13 cellular contexts compared by ENCODE assay signal in genomic region chr19:39160523-39160861, GRCh38. TPM values are rescaled to one million over a fixed set of nuclear protein-coding genes. Genes with fewer than 3 reads are reported as not detected.
DNase-seq lines count a peak whose midpoint lies in the region; ATAC-seq, FAIRE-seq and TF ChIP-seq lines count a peak whose summit lies in the region.
"Had no signal": no experiment of that assay in that cellular context is flagged by ENCODE, and none has a peak within 500 bp of the region (broad histone marks: within the 10 kb centered on the region; RNA-seq: fewer than 3 reads in every experiment).

No MANE protein-coding gene starts in this region.

- no peak overlapping the region for H3K4ac ChIP-seq in IMR-90 (ENCODE audit: low read depth, low read length)

- TF ChIP-seq CTCF in IMR-90 (conservative IDR thresholded peaks at IDR 0.05; ENCODE audit: low read depth, low read length) = no peak
- no peak for TF ChIP-seq CTCF in bronchial epithelial cell (IDR thresholded peaks at IDR 0.05; ENCODE audit: insufficient read depth, low read length, severe bottlenecking)
- TF ChIP-seq CTCF in keratinocyte (optimal IDR thresholded peaks at IDR 0.05 in 1 of 3, IDR thresholded peaks at IDR 0.05 in 1 of 3, conservative IDR thresholded peaks at IDR 0.05 in 1 of 3; ENCODE audit: extremely low read depth in 1 of 3, insufficient read depth in 2 of 3, low read length in 3 of 3) = peak in 1 of 3 experiments; percentile 15
- no peak for TF ChIP-seq CTCF in suprapubic skin (IDR thresholded peaks at IDR 0.05)

- H3K27ac ChIP-seq in IMR-90 (ENCODE audit: insufficient read depth, low read length) (peak overlapping the region; percentile 16; the same call in 1 of the 2 replicates), keratinocyte (ENCODE audit: control insufficient read depth, insufficient read depth, low read length) (peak overlapping the region; percentile 42), suprapubic skin (peak overlapping the region; percentile 85)

- H3K4me3 ChIP-seq in IMR-90 (ENCODE audit: insufficient read depth, low read depth, low read length) (no peak overlapping the region), bronchial epithelial cell (ENCODE audit: low read depth, low read length) (no peak overlapping the region), keratinocyte (ENCODE audit: control insufficient read depth in 2 of 3, extremely low read depth in 1 of 3, insufficient read depth in 2 of 3, low read depth in 1 of 3, low read length in 3 of 3) (no peak overlapping the region), suprapubic skin (no peak overlapping the region)

- no CpG with 5 or more reads among the region's 8 CpGs for WGBS in IMR-90 (ENCODE audit: extremely low coverage in 2 of 2, insufficient read length in 1 of 2), 2 experiments
- 3% methylated on average over 7 of the region's 8 CpGs for WGBS in suprapubic skin

- H2AK9ac ChIP-seq in IMR-90 (replicated peaks; ENCODE audit: low read depth, low read length, poor library complexity) = no peak overlapping the region

- 0 out of 2 replicates have a peak overlapping the region, but pooled peaks have one; percentile 4 for H3K14ac ChIP-seq in IMR-90 (replicated peaks; ENCODE audit: low read depth, low read length)

- H3K9me1 ChIP-seq in IMR-90 (ENCODE audit: insufficient read depth, low read length) (peaks cover 37% of the 10 kb centered on the region), keratinocyte (ENCODE audit: control insufficient read depth, extremely low read depth, insufficient read depth, low read length) (no peaks in the 10 kb centered on the region)

- H3K4me2 ChIP-seq in IMR-90 (ENCODE audit: low read depth, low read length) = no peak overlapping the region
- H3K4me2 ChIP-seq in keratinocyte (ENCODE audit: control insufficient read depth, extremely low read depth, insufficient read depth, low read depth, low read length) = peak overlapping the region; percentile 49

- H3K23ac ChIP-seq in IMR-90 (ENCODE audit: low read depth, low read length) = 0 out of 2 replicates have a peak overlapping the region, but pooled peaks have one; percentile 19

- FAIRE-seq in bronchial epithelial cell (lab: Jason Lieb, UNC) = peak; percentile 92
- FAIRE-seq in keratinocyte (lab: Jason Lieb, UNC) = peak; percentile 85

- dilution Hi-C loops in IMR-90 (cut with HindIII; ENCODE audit: low sequenced_read_pairs, unreplicated experiment) (no loop called here), keratinocyte (cut with MboI; ENCODE audit: extremely low pct_ligation_motif_present, low sequenced_read_pairs) (no loop called here)

- peak overlapping the region in 1 of 2 experiments; percentile 30; a peak in 1 of 4 replicates for H4K8ac ChIP-seq in IMR-90 (ENCODE audit: low read depth in 2 of 2, low read length in 2 of 2)

- H2BK120ac ChIP-seq in IMR-90 (ENCODE audit: low read depth, low read length) = no peak overlapping the region

- no peak overlapping the region for H3K18ac ChIP-seq in IMR-90 (ENCODE audit: low read depth, low read length)

- H4K5ac ChIP-seq in IMR-90 (ENCODE audit: low read depth, low read length) = no peak overlapping the region

- in situ Hi-C loops in IMR-90 (cut with MboI; ENCODE audit: low sequenced_read_pairs) = no loop called here

- H2BK20ac ChIP-seq in IMR-90 (ENCODE audit: low read depth, low read length) = no peak overlapping the region

- no peak for TF ChIP-seq POLR2A in IMR-90 (IDR thresholded peaks at IDR 0.05; ENCODE audit: low read depth, low read length)
- no peak for TF ChIP-seq POLR2A in suprapubic skin (IDR thresholded peaks at IDR 0.05)

- H3K79me2 ChIP-seq in keratinocyte (ENCODE audit: control insufficient read depth, insufficient read depth, low read length) = peaks cover 62% of the 10 kb centered on the region

- H2AK5ac ChIP-seq in IMR-90 (ENCODE audit: low read depth, low read length) = no peak overlapping the region

- no TSS peak for BruUV-seq in IMR-90 (replicated peaks; lab: Mats Ljungman, UMichigan)

- peak; percentile 72 for DNase-seq in IMR-90
- DNase-seq in bronchial epithelial cell (ENCODE audit: low read depth) = peak; percentile 29
- no peak for DNase-seq in keratinocyte (ENCODE audit: low read depth, low spot score)
- DNase-seq in suprapubic skin (ENCODE audit: low spot score in 2 of 2) = no peak
- DNase-seq in stimulated activated naive CD4-positive, alpha-beta T cell treated with Interleukin-2 at 50 U/mL for 16 hours (lab: John Stamatoyannopoulos, UW) = no peak
- DNase-seq in NCI-H2196 (lab: John Stamatoyannopoulos, UW; ENCODE audit: unreplicated experiment) = no peak
- DNase-seq: hypothalamus; KBM-7; stimulated activated CD8-positive, alpha-beta memory T cell treated with anti-CD3 and anti-CD28 coated beads, Interleukin-4, amount 100 ng/mL, for 48 hours had no signal

- H3K4me1 ChIP-seq in IMR-90 (ENCODE audit: control insufficient read depth, insufficient read depth, low read length) = peaks cover 26% of the 10 kb centered on the region
- peaks cover 30% of the 10 kb centered on the region for H3K4me1 ChIP-seq in keratinocyte (ENCODE audit: control insufficient read depth, extremely low read depth, insufficient read depth, low read length)
- H3K4me1 ChIP-seq in suprapubic skin = peaks cover 64% of the 10 kb centered on the region

- H3K36me3 ChIP-seq in IMR-90 (ENCODE audit: control insufficient read depth, insufficient read depth, low read length) (no peaks in the 10 kb centered on the region), bronchial epithelial cell (ENCODE audit: control insufficient read depth, insufficient read depth, low read length) (no peaks in the 10 kb centered on the region), keratinocyte (ENCODE audit: control insufficient read depth in 2 of 2, extremely low read depth in 1 of 2, insufficient read depth in 2 of 2, low read length in 2 of 2) (no peaks in the 10 kb centered on the region), suprapubic skin (no peaks in the 10 kb centered on the region)

- CTCF ChIA-PET in IMR-90 (lab: Yijun Ruan, JAX) = interaction anchor here (0.6 kb wide), 1 partner anchor 10 kb away, joined by 4 read pairs; no protein-coding TSS in a partner anchor

- intact Hi-C loops in IMR-90 (cut with micrococcal nuclease) = no loop called here

- peaks cover 36 to 89% of the 10 kb centered on the region in 2 experiments for H3K79me1 ChIP-seq in IMR-90 (ENCODE audit: low read depth in 1 of 2, low read length in 2 of 2)

- no peaks in the 10 kb centered on the region for H3K9me3 ChIP-seq in IMR-90 (ENCODE audit: control insufficient read depth, insufficient read depth, low read length)
- no peaks in the 10 kb centered on the region for H3K9me3 ChIP-seq in keratinocyte (ENCODE audit: control insufficient read depth, low read depth, low read length)
- H3K9me3 ChIP-seq in suprapubic skin = no peaks in the 10 kb centered on the region

- H2BK5ac ChIP-seq in IMR-90 (ENCODE audit: low read depth, low read length, poor library complexity, severe bottlenecking) = no peak overlapping the region

- H2AFZ ChIP-seq in IMR-90 (replicated peaks; ENCODE audit: low read length, poor library complexity) = peak overlapping the region; percentile 3
- H2AFZ ChIP-seq in keratinocyte (ENCODE audit: control insufficient read depth, low read length) = no peak overlapping the region

- H3K9ac ChIP-seq in IMR-90 (ENCODE audit: low read depth, low read length) (no peak overlapping the region), keratinocyte (ENCODE audit: control insufficient read depth, extremely low read depth, insufficient read depth, low read length) (no peak overlapping the region)

- POLR2A ChIA-PET in IMR-90 (lab: Charles Lee; ENCODE audit: unreplicated experiment) = no interaction called here

- peak; percentile 62 for ATAC-seq in IMR-90 (ENCODE audit: low read depth)
- ATAC-seq in HG03025 (IDR thresholded peaks at IDR 0.05; ENCODE audit: low FRiP score, unreplicated experiment) = no peak
- no peak for ATAC-seq in HG03354 (IDR thresholded peaks at IDR 0.05; ENCODE audit: poor library complexity, severe bottlenecking, unreplicated experiment)

- H3K56ac ChIP-seq in IMR-90 (ENCODE audit: extremely low read depth, insufficient read depth, low read length) = no peak overlapping the region

- TF ChIP-seq EP300 in suprapubic skin (IDR thresholded peaks at IDR 0.05) = no peak

- H2BK15ac ChIP-seq in IMR-90 (ENCODE audit: low read depth, low read length) = no peak overlapping the region

- no peak overlapping the region for H4K91ac ChIP-seq in IMR-90 (ENCODE audit: insufficient read depth, low read depth, low read length)

- no peak for TF ChIP-seq RAD21 in IMR-90 (IDR thresholded peaks at IDR 0.05; ENCODE audit: low read length)

- H3K27me3 ChIP-seq in IMR-90 (ENCODE audit: control insufficient read depth, insufficient read depth, low read length) (no peaks in the 10 kb centered on the region), bronchial epithelial cell (ENCODE audit: control insufficient read depth, insufficient read depth, low read length) (no peaks in the 10 kb centered on the region), keratinocyte (ENCODE audit: control insufficient read depth, extremely low read depth, insufficient read depth, low read length) (no peaks in the 10 kb centered on the region), suprapubic skin (no peaks in the 10 kb centered on the region)

- H4K20me1 ChIP-seq in IMR-90 (ENCODE audit: insufficient read depth, low read length) = peaks cover 59% of the 10 kb centered on the region
- H4K20me1 ChIP-seq in keratinocyte (ENCODE audit: control insufficient read depth, extremely low read depth, insufficient read depth, low read length) = peaks cover 6% of the 10 kb centered on the region

RNA-seq across cellular contexts. Expression of gene PAK4, which starts 34.9 kb away (rescaled TPM):
- total RNA-seq in IMR-90 (2012; rRNA removed) = 2.0 and 2.8 TPM in 2 replicates
- 27.2 and 35.5 TPM in 2 replicates for polyA plus RNA-seq in IMR-90 (2012; rRNA removed)
- polyA plus RNA-seq in IMR-90 (2012; cell fraction: cytosol; rRNA removed) = 52.9 and 64.1 TPM in 2 replicates
- polyA plus RNA-seq in IMR-90 (2012; cell fraction: nucleus; rRNA removed; ENCODE audit: low replicate concordance) = 26.9 and 44.9 TPM in 2 replicates
- total RNA-seq in bronchial epithelial cell = 4.5 and 6.8 TPM in 2 replicates
- 9.8 to 17.4 TPM (median 11.2 TPM) in 3 replicates for polyA plus RNA-seq in keratinocyte
- polyA plus RNA-seq in keratinocyte (2011; ENCODE audit: low read depth) = 6.2 TPM
- 11.7 and 28.7 TPM in 2 replicates for polyA plus RNA-seq in keratinocyte (2011; cell fraction: cytosol; rRNA removed)
- 13.9 and 23.4 TPM in 2 replicates for polyA plus RNA-seq in keratinocyte (2011; cell fraction: nucleus; rRNA removed)
- 16.8 and 24.1 TPM in 2 replicates for polyA plus RNA-seq in keratinocyte (2012; ENCODE audit: low replicate concordance)
- polyA minus RNA-seq in keratinocyte = 14.1 to 49.3 TPM (median 15.5 TPM) in 3 replicates
- 48.3 TPM for polyA minus RNA-seq in keratinocyte (2011; cell fraction: cytosol; rRNA and poly(A)+ RNA removed)
- 15.3 and 16.8 TPM in 2 replicates for polyA minus RNA-seq in keratinocyte (2011; cell fraction: nucleus; rRNA and poly(A)+ RNA removed)
- total RNA-seq in suprapubic skin = 10 to 100 TPM; 20.7 to 25.3 (median 23.6) TPM

RNA-seq across cellular contexts. Expression of gene NCCRP1, which starts 36.3 kb away (rescaled TPM):
- not detected in 2 replicates for total RNA-seq in IMR-90 (2012; rRNA removed)
- not detected in 2 replicates for polyA plus RNA-seq in IMR-90 (2012; rRNA removed)
- polyA plus RNA-seq in IMR-90 (2012; cell fraction: cytosol; rRNA removed) = not detected in 2 replicates
- polyA plus RNA-seq in IMR-90 (2012; cell fraction: nucleus; rRNA removed; ENCODE audit: low replicate concordance) = 0.02 and 0.03 TPM in 2 replicates
- total RNA-seq in bronchial epithelial cell = 9.5 and 22.4 TPM in 2 replicates
- polyA plus RNA-seq in keratinocyte = 2.3 to 6.0 TPM (median 2.8 TPM) in 3 replicates
- polyA plus RNA-seq in keratinocyte (2011; ENCODE audit: low read depth) = 45.2 TPM
- 3.4 and 7.5 TPM in 2 replicates for polyA plus RNA-seq in keratinocyte (2011; cell fraction: cytosol; rRNA removed)
- polyA plus RNA-seq in keratinocyte (2011; cell fraction: nucleus; rRNA removed) = 5.6 and 8.5 TPM in 2 replicates
- 3.4 and 134 TPM in 2 replicates for polyA plus RNA-seq in keratinocyte (2012; ENCODE audit: low replicate concordance)
- polyA minus RNA-seq in keratinocyte = 3.1 to 9.1 TPM (median 3.8 TPM) in 3 replicates
- 4.6 TPM for polyA minus RNA-seq in keratinocyte (2011; cell fraction: cytosol; rRNA and poly(A)+ RNA removed)
- polyA minus RNA-seq in keratinocyte (2011; cell fraction: nucleus; rRNA and poly(A)+ RNA removed) = 3.6 and 5.6 TPM in 2 replicates
- 100 to 1,000 TPM in 3 of 4 donors, 10 to 100 TPM in 1; 32.7 to 420 (median 277) TPM for total RNA-seq in suprapubic skin

RNA-seq across cellular contexts. Expression of gene SYCN, which starts 43.6 kb away (rescaled TPM):
- not detected in 2 replicates for total RNA-seq in IMR-90 (2012; rRNA removed)
- not detected in 2 replicates for polyA plus RNA-seq in IMR-90 (2012; rRNA removed)
- not detected in 2 replicates for polyA plus RNA-seq in IMR-90 (2012; cell fraction: cytosol; rRNA removed)
- polyA plus RNA-seq in IMR-90 (2012; cell fraction: nucleus; rRNA removed; ENCODE audit: low replicate concordance) = not detected in 2 replicates
- total RNA-seq in bronchial epithelial cell = not detected in 2 replicates
- polyA plus RNA-seq in keratinocyte = not detected in 3 replicates
- polyA plus RNA-seq in keratinocyte (2011; ENCODE audit: low read depth) = not detected
- not detected in 2 replicates for polyA plus RNA-seq in keratinocyte (2011; cell fraction: cytosol; rRNA removed)
- polyA plus RNA-seq in keratinocyte (2011; cell fraction: nucleus; rRNA removed) = not detected in 2 replicates
- polyA plus RNA-seq in keratinocyte (2012; ENCODE audit: low replicate concordance) = 0.61 TPM in 1 of 2 replicates, not detected in the other
- not detected in 3 replicates for polyA minus RNA-seq in keratinocyte
- polyA minus RNA-seq in keratinocyte (2011; cell fraction: cytosol; rRNA and poly(A)+ RNA removed) = not detected
- polyA minus RNA-seq in keratinocyte (2011; cell fraction: nucleus; rRNA and poly(A)+ RNA removed) = not detected in 2 replicates
- total RNA-seq in suprapubic skin = not detected
- total RNA-seq: G401, renal cortical epithelial cell had no signal

Comparison
In these comparisons a context has a peak if more than half of its experiments do, and no peak if none do; other contexts are left out.
1. DNase-seq: peak in IMR-90 (single experiment) and bronchial epithelial cell (single experiment); none in keratinocyte (single experiment), suprapubic skin (0 of 2), stimulated activated naive CD4-positive, alpha-beta T cell treated with Interleukin-2 at 50 U/mL for 16 hours (single experiment) and NCI-H2196 (single experiment).
2. H3K27ac ChIP-seq: peak in every context shown above with its lines; median percentile 85 in suprapubic skin; 42 in keratinocyte; 16 in IMR-90.
3. RNA of gene NCCRP1, which starts 36.3 kb away (total RNA-seq): 32.7 to 420 TPM in suprapubic skin and 9.5 to 22.4 TPM in bronchial epithelial cell; not detected in IMR-90; every median in the first group is over 10 times any median in the second.